ENCODE assay signal across 8 cellular contexts in genomic region chr19:7705387-7706187, GRCh38. TPM values are rescaled to one million over a fixed set of nuclear protein-coding genes. Genes with fewer than 3 reads are reported as not detected.
DNase-seq lines count a peak whose midpoint lies in the region; ATAC-seq, FAIRE-seq and TF ChIP-seq lines count a peak whose summit lies in the region.

No MANE protein-coding gene starts in this region.

- no peaks in the 10 kb centered on the region for H3K36me3 ChIP-seq in small intestine (ENCODE audit: control insufficient read depth in 2 of 2, insufficient read depth in 2 of 2, low read length in 2 of 2)

- peaks cover 58% of the 10 kb centered on the region for H3K27me3 Mint-ChIP-seq in activated naive CD4-positive, alpha-beta T cell treated with anti-CD3 and anti-CD28 coated beads, Interleukin-2, amount 10 ng/mL, durations not matched to agents 7 days and 5 days
- H3K27me3 Mint-ChIP-seq in Calu3 (ENCODE audit: unreplicated experiment) (peaks cover 71% of the 10 kb centered on the region), HFFc6 (ENCODE audit: insufficient read depth) (peaks cover 15% of the 10 kb centered on the region)

- peaks cover 42% of the 10 kb centered on the region for H3K4me1 Mint-ChIP-seq in activated naive CD4-positive, alpha-beta T cell treated with anti-CD3 and anti-CD28 coated beads, Interleukin-2, amount 10 ng/mL, durations not matched to agents 7 days and 5 days
- H3K4me1 Mint-ChIP-seq in Calu3 (ENCODE audit: low read depth, unreplicated experiment) (no peaks in the 10 kb centered on the region), HFFc6 (ENCODE audit: low read depth) (no peaks in the 10 kb centered on the region)

- BruUV-seq in Calu3 (replicated peaks; lab: Mats Ljungman, UMichigan): no TSS peak

- peak; percentile 37 for ATAC-seq in GM21717 (IDR thresholded peaks at IDR 0.05; ENCODE audit: unreplicated experiment)
- ATAC-seq in HG03457 (IDR thresholded peaks at IDR 0.05; ENCODE audit: unreplicated experiment): no peak

- H3K4me3 ChIP-seq in small intestine (ENCODE audit: low read depth in 1 of 2, low read length in 2 of 2): no peak overlapping the region

- peak overlapping the region in 1 of 2 donors; percentile 60 for H3K27ac ChIP-seq in small intestine (ENCODE audit: low read depth in 1 of 2, low read length in 1 of 2)

- no peak for TF ChIP-seq CTCF in Calu3 (IDR thresholded peaks at IDR 0.05; ENCODE audit: unreplicated experiment)
- TF ChIP-seq CTCF in HFFc6 (IDR thresholded peaks at IDR 0.05): no peak

- peak overlapping the region; percentile 33 for H3K4me3 Mint-ChIP-seq in activated naive CD4-positive, alpha-beta T cell treated with anti-CD3 and anti-CD28 coated beads, Interleukin-2, amount 10 ng/mL, durations not matched to agents 7 days and 5 days
- H3K4me3 Mint-ChIP-seq in Calu3 (ENCODE audit: low read depth, unreplicated experiment) (no peak overlapping the region), HFFc6 (no peak overlapping the region)

- WGBS in small intestine, 3 donors: 51 to 56% (median 56%) methylated on average over 24 of the region's 24 CpGs

- peak; percentile 56 for DNase-seq in T follicular helper cell (ENCODE audit: low read depth)
- peak; percentile 84 for DNase-seq in activated naive CD4-positive, alpha-beta T cell treated with anti-CD3 and anti-CD28 coated beads, Interleukin-2, amount 10 ng/mL, durations not matched to agents 7 days and 5 days
- peak; percentile 31 for DNase-seq in small intestine
- no peak for DNase-seq in Calu3
- no peak for DNase-seq in HFFc6
- DNase-seq in NCI-H1092 treated with DMSO at 0.1 percent for 48 hours (lab: John Stamatoyannopoulos, UW): no peak

- intact Hi-C loops in Calu3 (cut with micrococcal nuclease; ENCODE audit: unreplicated experiment): no loop called here

- no peaks in the 10 kb centered on the region for H3K27me3 ChIP-seq in small intestine (ENCODE audit: control insufficient read depth in 2 of 2, insufficient read depth in 2 of 2, low read length in 2 of 2)

- H3K36me3 Mint-ChIP-seq in activated naive CD4-positive, alpha-beta T cell treated with anti-CD3 and anti-CD28 coated beads, Interleukin-2, amount 10 ng/mL, durations not matched to agents 7 days and 5 days: peaks cover 1% of the 10 kb centered on the region
- H3K36me3 Mint-ChIP-seq in Calu3 (ENCODE audit: insufficient read depth, unreplicated experiment) (no peaks in the 10 kb centered on the region), HFFc6 (ENCODE audit: low read depth) (no peaks in the 10 kb centered on the region)

- CTCF ChIA-PET in activated naive CD4-positive, alpha-beta T cell treated with anti-CD3 and anti-CD28 coated beads, Interleukin-2, amount 10 ng/mL, durations not matched to agents 7 days and 5 days (lab: Charles Lee): interaction anchor here (0.6 to 1.1 kb wide), 4 partner anchors 25 to 866 kb away, joined by 3 read pairs; partner anchors contain the start of gene TRAPPC5
- CTCF ChIA-PET in Calu3 (lab: Charles Lee): interaction anchor here (0.7 kb wide), 1 partner anchor 216 kb away, joined by 3 read pairs; no protein-coding TSS in a partner anchor

- H3K9me3 Mint-ChIP-seq in activated naive CD4-positive, alpha-beta T cell treated with anti-CD3 and anti-CD28 coated beads, Interleukin-2, amount 10 ng/mL, durations not matched to agents 7 days and 5 days: no peaks in the 10 kb centered on the region
- H3K9me3 Mint-ChIP-seq in Calu3 (ENCODE audit: low read depth, unreplicated experiment) (no peaks in the 10 kb centered on the region), HFFc6 (no peaks in the 10 kb centered on the region)

- H3K9me3 ChIP-seq in small intestine (ENCODE audit: control insufficient read depth, low read depth): no peaks in the 10 kb centered on the region

- H3K27ac Mint-ChIP-seq in activated naive CD4-positive, alpha-beta T cell treated with anti-CD3 and anti-CD28 coated beads, Interleukin-2, amount 10 ng/mL, durations not matched to agents 7 days and 5 days: peak overlapping the region; percentile 94
- no peak overlapping the region for H3K27ac Mint-ChIP-seq in Calu3 (ENCODE audit: unreplicated experiment)
- no peak overlapping the region for H3K27ac Mint-ChIP-seq in HFFc6

- H3K4me1 ChIP-seq in small intestine (ENCODE audit: control insufficient read depth in 2 of 2, insufficient read depth in 1 of 2, low read depth in 1 of 2, low read length in 1 of 2): no peaks in the 10 kb centered on the region

- no peak for FAIRE-seq in small intestine (lab: Jason Lieb, UNC)

RNA-seq across cellular contexts. Expression of gene FCER2, which starts 3.7 kb away (rescaled TPM):
- under 1 TPM in 1 of 3 donors, not detected in 2; 0.90 TPM for polyA plus RNA-seq in small intestine
- not detected in 2 replicates for total RNA-seq in Calu3 (2022)
- not detected for total RNA-seq in HFFc6 (2021; fragmentation: NEBNext Ultra II Directional; extraction: Animal tissue kit (Norgen Biotek cat#: 25700))

RNA-seq across cellular contexts. Expression of gene TRAPPC5, which starts 25.0 kb away (rescaled TPM):
- polyA plus RNA-seq in small intestine: 100 to 1,000 TPM in 2 of 3 donors, 10 to 100 TPM in 1; 71.6 to 166 (median 119) TPM
- 82.4 and 87.3 TPM in 2 replicates for total RNA-seq in Calu3 (2022)
- 100 to 1,000 TPM; 143 to 179 (median 159) TPM for total RNA-seq in HFFc6 (2021; fragmentation: NEBNext Ultra II Directional; extraction: Animal tissue kit (Norgen Biotek cat#: 25700))

RNA-seq across cellular contexts. Expression of gene CLEC4G, which starts 26.3 kb away (rescaled TPM):
- 1 to 10 TPM in 1 of 3 donors, under 1 TPM in 1, not detected in 1; 0.73 to 1.9 TPM for polyA plus RNA-seq in small intestine
- not detected in 2 replicates for total RNA-seq in Calu3 (2022)
- not detected for total RNA-seq in HFFc6 (2021; fragmentation: NEBNext Ultra II Directional; extraction: Animal tissue kit (Norgen Biotek cat#: 25700))

RNA-seq across cellular contexts. Expression of gene MCEMP1, which starts 28.7 kb away (rescaled TPM):
- polyA plus RNA-seq in small intestine: 1 to 10 TPM in 1 of 3 donors, under 1 TPM in 2; 0.45 to 1.4 (median 0.52) TPM
- total RNA-seq in Calu3 (2022): not detected in 2 replicates
- total RNA-seq in HFFc6 (2021; fragmentation: NEBNext Ultra II Directional; extraction: Animal tissue kit (Norgen Biotek cat#: 25700)): not detected

RNA-seq across cellular contexts. Expression of gene RETN, which starts 36.7 kb away (rescaled TPM):
- polyA plus RNA-seq in small intestine: 10 to 100 TPM in 1 of 3 donors, 1 to 10 TPM in 1, not detected in 1; 8.1 to 10.2 TPM
- not detected in 2 replicates for total RNA-seq in Calu3 (2022)
- not detected for total RNA-seq in HFFc6 (2021; fragmentation: NEBNext Ultra II Directional; extraction: Animal tissue kit (Norgen Biotek cat#: 25700))

Comparison
In these comparisons a context has a peak if more than half of its experiments do, and no peak if none do; other contexts are left out.
1. DNase-seq: peak in T follicular helper cell (single experiment), activated naive CD4-positive, alpha-beta T cell treated with anti-CD3 and anti-CD28 coated beads, Interleukin-2, amount 10 ng/mL, durations not matched to agents 7 days and 5 days (single experiment) and small intestine (single experiment); none in Calu3 (single experiment), HFFc6 (single experiment) and NCI-H1092 treated with DMSO at 0.1 percent for 48 hours (single experiment).